ENCODE assay signal across 26 cellular contexts in genomic region chr18:12993439-12993838, GRCh38. TPM values are rescaled to one million over a fixed set of nuclear protein-coding genes. Genes with fewer than 3 reads are reported as not detected.
DNase-seq lines count a peak whose midpoint lies in the region; TF ChIP-seq lines count a peak whose summit lies in the region.
"Had no signal": no experiment of that assay in that cellular context is flagged by ENCODE, and none has a peak within 500 bp of the region (broad histone marks: within the 10 kb centered on the region; RNA-seq: fewer than 3 reads in every experiment).

No MANE protein-coding gene starts in this region.

- H3K36me3 Mint-ChIP-seq in MCF 10A (ENCODE audit: insufficient read depth, unreplicated experiment) (peaks cover 12% of the 10 kb centered on the region), neural crest cell (ENCODE audit: low read depth) (no peaks in the 10 kb centered on the region), glutamatergic neuron (ENCODE audit: unreplicated experiment) (no peaks in the 10 kb centered on the region)
- H3K36me3 Mint-ChIP-seq in activated naive CD8-positive, alpha-beta T cell treated with anti-CD3 and anti-CD28 coated beads for 36 hours: peaks cover 16% of the 10 kb centered on the region
- H3K36me3 Mint-ChIP-seq: stimulated activated memory B cell treated with anti-CD40 and anti-IgM and Interleukin-4, amounts not matched to agents 10 μg/mL and 1 μg/mL and 100 μg/mL, for 72 hours had no signal

- peaks cover 28% of the 10 kb centered on the region for H3K4me1 Mint-ChIP-seq in MCF 10A (ENCODE audit: insufficient read depth, unreplicated experiment)
- H3K4me1 Mint-ChIP-seq in activated naive CD8-positive, alpha-beta T cell treated with anti-CD3 and anti-CD28 coated beads for 36 hours: peaks cover 31% of the 10 kb centered on the region
- H3K4me1 Mint-ChIP-seq in neural crest cell: peaks cover 19% of the 10 kb centered on the region
- peaks cover 11% of the 10 kb centered on the region for H3K4me1 Mint-ChIP-seq in glutamatergic neuron (ENCODE audit: low read depth, unreplicated experiment)

- no peak for TF ChIP-seq POLR2A in breast epithelium (IDR thresholded peaks at IDR 0.05)

- H3K9me2 ChIP-seq in Loucy (replicated peaks; ENCODE audit: low read depth, low read length): no peaks in the 10 kb centered on the region

- H3K4me1 ChIP-seq in breast epithelium (no peaks in the 10 kb centered on the region), Loucy (ENCODE audit: insufficient read depth, low read length, poor library complexity, severe bottlenecking) (peaks cover 64% of the 10 kb centered on the region), left ventricle myocardium inferior (peaks cover 60% of the 10 kb centered on the region)

- POLR2A ChIA-PET in MCF 10A (lab: Yijun Ruan, JAX): interaction anchor here (1.2 to 2.2 kb wide), 2 partner anchors 45 to 732 kb away, joined by 3 to 6 read pairs; partner anchors contain the start of gene SEH1L

- H3F3A ChIP-seq in Loucy (ENCODE audit: low read depth): no peaks in the 10 kb centered on the region

- H3K9me3 Mint-ChIP-seq in MCF 10A (ENCODE audit: unreplicated experiment): no peaks in the 10 kb centered on the region
- no peaks in the 10 kb centered on the region for H3K9me3 Mint-ChIP-seq in activated naive CD8-positive, alpha-beta T cell treated with anti-CD3 and anti-CD28 coated beads for 36 hours
- no peaks in the 10 kb centered on the region for H3K9me3 Mint-ChIP-seq in neural crest cell
- H3K9me3 Mint-ChIP-seq in glutamatergic neuron (ENCODE audit: unreplicated experiment): peaks cover 4% of the 10 kb centered on the region
- H3K9me3 Mint-ChIP-seq: activated naive CD4-positive, alpha-beta T cell treated with anti-CD3 and anti-CD28 coated beads, Interleukin-2, amount 50 U/mL, for 24 hours; stimulated activated memory B cell treated with anti-CD40 and anti-IgM and Interleukin-4, amounts not matched to agents 10 μg/mL and 1 μg/mL and 100 μg/mL, for 72 hours had no signal

- H3K27ac ChIP-seq in breast epithelium (no peak overlapping the region), left ventricle myocardium inferior (replicated peaks) (no peak overlapping the region)
- H3K27ac ChIP-seq: foreskin keratinocyte, KMS-11, neutrophil, prostate gland, thoracic aorta had no signal

- peaks cover 79% of the 10 kb centered on the region for H3K79me2 ChIP-seq in Loucy (ENCODE audit: insufficient read depth, low read length)

- H4K20me1 ChIP-seq in Loucy (ENCODE audit: insufficient read depth, low read length, poor library complexity, severe bottlenecking): peaks cover 60% of the 10 kb centered on the region

- no peak overlapping the region for H3K27ac Mint-ChIP-seq in MCF 10A (ENCODE audit: low read depth, unreplicated experiment)
- no peak overlapping the region for H3K27ac Mint-ChIP-seq in activated naive CD8-positive, alpha-beta T cell treated with anti-CD3 and anti-CD28 coated beads for 36 hours
- H3K27ac Mint-ChIP-seq in neural crest cell (ENCODE audit: unreplicated experiment): peak overlapping the region; percentile 15
- no peak overlapping the region for H3K27ac Mint-ChIP-seq in glutamatergic neuron (ENCODE audit: unreplicated experiment)
- H3K27ac Mint-ChIP-seq: activated naive CD4-positive, alpha-beta T cell treated with anti-CD3 and anti-CD28 coated beads, Interleukin-2, amount 50 U/mL, for 24 hours; stimulated activated memory B cell treated with anti-CD40 and anti-IgM and Interleukin-4, amounts not matched to agents 10 μg/mL and 1 μg/mL and 100 μg/mL, for 72 hours had no signal

- no peak overlapping the region for H2AFZ ChIP-seq in Loucy (ENCODE audit: low read length)

- H3K9me3 ChIP-seq in breast epithelium (no peaks in the 10 kb centered on the region), Loucy (ENCODE audit: insufficient read depth, low read depth, low read length) (no peaks in the 10 kb centered on the region), left ventricle myocardium inferior (replicated peaks) (no peaks in the 10 kb centered on the region)
- H3K9me3 ChIP-seq: mucosa of descending colon, neutrophil, prostate gland, thoracic aorta had no signal

- H3K27me3 Mint-ChIP-seq in MCF 10A (ENCODE audit: insufficient read depth, unreplicated experiment) (no peaks in the 10 kb centered on the region), neural crest cell (ENCODE audit: low read depth) (no peaks in the 10 kb centered on the region), glutamatergic neuron (ENCODE audit: unreplicated experiment) (peaks cover 4% of the 10 kb centered on the region)
- H3K27me3 Mint-ChIP-seq in activated naive CD8-positive, alpha-beta T cell treated with anti-CD3 and anti-CD28 coated beads for 36 hours: peaks cover 4% of the 10 kb centered on the region
- H3K27me3 Mint-ChIP-seq: activated naive CD4-positive, alpha-beta T cell treated with anti-CD3 and anti-CD28 coated beads, Interleukin-2, amount 50 U/mL, for 24 hours; stimulated activated memory B cell treated with anti-CD40 and anti-IgM and Interleukin-4, amounts not matched to agents 10 μg/mL and 1 μg/mL and 100 μg/mL, for 72 hours had no signal

- H3K36me3 ChIP-seq in breast epithelium (no peaks in the 10 kb centered on the region), Loucy (ENCODE audit: insufficient read depth, low read length) (no peaks in the 10 kb centered on the region), left ventricle myocardium inferior (no peaks in the 10 kb centered on the region)
- H3K36me3 ChIP-seq: neutrophil, prostate gland, thoracic aorta had no signal

- no peak overlapping the region for H3K4me3 ChIP-seq in breast epithelium
- peak overlapping the region; percentile 81 for H3K4me3 ChIP-seq in Loucy (ENCODE audit: low read length, poor library complexity, severe bottlenecking)
- H3K4me3 ChIP-seq in left ventricle myocardium inferior: no peak overlapping the region
- H3K4me3 ChIP-seq: mucosa of descending colon, prostate gland, thoracic aorta had no signal

- CTCF ChIA-PET in MCF 10A (lab: Yijun Ruan, JAX): interaction anchor here (0.8 to 1.2 kb wide), 2 partner anchors 11 to 21 kb away, joined by 3 read pairs; no protein-coding TSS in a partner anchor

- no peak for TF ChIP-seq CTCF in MCF 10A (IDR thresholded peaks at IDR 0.05; ENCODE audit: unreplicated experiment)
- no peak for TF ChIP-seq CTCF in breast epithelium (IDR thresholded peaks at IDR 0.05)
- TF ChIP-seq CTCF in Loucy (conservative IDR thresholded peaks at IDR 0.05; ENCODE audit: low read length): no peak
- TF ChIP-seq CTCF in neural crest cell (conservative IDR thresholded peaks at IDR 0.05): no peak
- TF ChIP-seq CTCF in glutamatergic neuron (IDR thresholded peaks at IDR 0.05; ENCODE audit: partially characterized antibody, unreplicated experiment): no peak
- TF ChIP-seq CTCF in left ventricle myocardium inferior (IDR thresholded peaks at IDR 0.05; ENCODE audit: borderline replicate concordance): no peak

- H3K4me3 Mint-ChIP-seq in MCF 10A (ENCODE audit: unreplicated experiment) (peak overlapping the region; percentile 99), neural crest cell (no peak overlapping the region), glutamatergic neuron (ENCODE audit: unreplicated experiment) (no peak overlapping the region)
- H3K4me3 Mint-ChIP-seq in activated naive CD8-positive, alpha-beta T cell treated with anti-CD3 and anti-CD28 coated beads for 36 hours: peak overlapping the region; percentile 92
- H3K4me3 Mint-ChIP-seq: stimulated activated memory B cell treated with anti-CD40 and anti-IgM and Interleukin-4, amounts not matched to agents 10 μg/mL and 1 μg/mL and 100 μg/mL, for 72 hours had no signal

- no TSS peak for BruUV-seq in MCF 10A (replicated peaks; lab: Mats Ljungman, UMichigan)

- intact Hi-C loops in MCF 10A (cut with micrococcal nuclease): loop anchor here (5.0 kb wide), 1 partner anchor 639 kb away; no protein-coding TSS in a partner anchor
- intact Hi-C loops in breast epithelium (cut with DNase I; ENCODE audit: low total_unique reads): no loop called here
- intact Hi-C loops in left ventricle myocardium inferior (cut with micrococcal nuclease): no loop called here

- no peaks in the 10 kb centered on the region for H3K27me3 ChIP-seq in breast epithelium
- H3K27me3 ChIP-seq in Loucy (ENCODE audit: insufficient read depth, low read length, poor library complexity, severe bottlenecking): no peaks in the 10 kb centered on the region
- no peaks in the 10 kb centered on the region for H3K27me3 ChIP-seq in left ventricle myocardium inferior (ENCODE audit: low read depth)
- H3K27me3 ChIP-seq: foreskin keratinocyte, neutrophil had no signal

- peak overlapping the region; percentile 89 for H3K9ac ChIP-seq in Loucy (ENCODE audit: low read depth, low read length, poor library complexity, severe bottlenecking)

- DNase-seq in MCF 10A (ENCODE audit: unreplicated experiment): no peak
- DNase-seq in breast epithelium (ENCODE audit: low spot score in 2 of 2): no peak
- no peak for DNase-seq in activated naive CD8-positive, alpha-beta T cell treated with anti-CD3 and anti-CD28 coated beads for 36 hours
- no peak for DNase-seq in neural crest cell (ENCODE audit: low read depth, low spot score)
- DNase-seq in activated CD4-positive, CD25-positive, alpha-beta regulatory T cell (lab: John Stamatoyannopoulos, UW): no peak
- DNase-seq in glutamatergic neuron: no peak
- no peak for DNase-seq in left ventricle myocardium inferior
- DNase-seq: activated CD4-positive, alpha-beta T cell treated with anti-CD3 and anti-CD28 coated beads, Interleukin-2, amount 50 U/mL, for 48 hours; DMS 273 treated with DMSO at 0.1 percent for 48 hours; effector CD4-positive, alpha-beta T cell; foreskin keratinocyte; GDM1; HCEC 1CT; hippocampal formation; mucosa of descending colon; NCI-H1092; NCI-H2029; NCI-H446 treated with DMSO at 0.1 percent for 48 hours; stimulated activated CD4-positive, alpha-beta T cell treated with anti-CD3 and anti-CD28 coated beads, Interleukin-1b, Interleukin-23, amount 100 ng/mL, for 48 hours had no signal

- H3K4me2 ChIP-seq in Loucy (ENCODE audit: low read depth, low read length, poor library complexity, severe bottlenecking): peak overlapping the region; percentile 99

RNA-seq across cellular contexts. Expression of gene CEP192, which starts 2.3 kb away (rescaled TPM):
- total RNA-seq in MCF 10A (2022) (14.3 and 15.2 TPM in 2 replicates), breast epithelium (10 to 100 TPM; 19.8 to 38.6 (median 23.9) TPM), neural crest cell (39.6 and 39.9 TPM in 2 replicates), glutamatergic neuron (ENCODE audit: unreplicated experiment) (20.1 TPM), left ventricle myocardium inferior (25.6 TPM)
- total RNA-seq in activated naive CD8-positive, alpha-beta T cell treated with anti-CD3 and anti-CD28 coated beads for 36 hours: 10 to 100 TPM; 26.2 to 27.5 TPM

RNA-seq across cellular contexts. Expression of gene SEH1L, which starts 45.6 kb away (rescaled TPM):
- 108 and 139 TPM in 2 replicates for total RNA-seq in MCF 10A (2022)
- 10 to 100 TPM; 29.6 to 45.6 (median 38.5) TPM for total RNA-seq in breast epithelium
- total RNA-seq in activated naive CD8-positive, alpha-beta T cell treated with anti-CD3 and anti-CD28 coated beads for 36 hours: 100 to 1,000 TPM; 146 to 155 TPM
- 64.2 and 74.5 TPM in 2 replicates for total RNA-seq in neural crest cell
- total RNA-seq in glutamatergic neuron (ENCODE audit: unreplicated experiment): 46.4 TPM
- 18.1 TPM for total RNA-seq in left ventricle myocardium inferior

Comparison
In these comparisons a context has a peak if more than half of its experiments do, and no peak if none do; other contexts are left out.
1. H3K4me3 Mint-ChIP-seq: peak in MCF 10A (single experiment) and activated naive CD8-positive, alpha-beta T cell treated with anti-CD3 and anti-CD28 coated beads for 36 hours (single experiment); none in neural crest cell (single experiment) and glutamatergic neuron (single experiment).